ENCODE assay signal across 1 cellular context in genomic region chr5:168654225-168654624, GRCh38.
TF ChIP-seq lines count a peak whose summit lies in the region.

No MANE protein-coding gene starts in this region.

TF ChIP-seq in SK-N-SH treated with all-trans-retinoic acid at 6 μM for 48 hours, 23 proteins besides CTCF, POLR2A, EP300 and RAD21 (continued from another document):
- no peak for TF ChIP-seq ESRRG (CRISPR knock-in tag; IDR thresholded peaks at IDR 0.05)
- TF ChIP-seq ZFP3 (CRISPR knock-in tag; IDR thresholded peaks at IDR 0.05): 0 out of 2 replicates have a peak, but pooled peaks have one; percentile 24
- TF ChIP-seq OSR1 (CRISPR knock-in tag; IDR thresholded peaks at IDR 0.05): no peak
- TF ChIP-seq ZNF8 (CRISPR knock-in tag; IDR thresholded peaks at IDR 0.05): peak; percentile 75
- peak; percentile 93 for TF ChIP-seq TCF4 (CRISPR knock-in tag; IDR thresholded peaks at IDR 0.05; ENCODE audit: borderline replicate concordance)
- TF ChIP-seq CSDC2 (CRISPR knock-in tag; IDR thresholded peaks at IDR 0.05): peak; percentile 81; the same call in 1 of the 2 replicates
